In genomic region chr10:44803820-44804219, GRCh38 we compare ENCODE assay signal across 2 cellular contexts.
A peak's percentile ranks its signal among the peaks of the same experiment; 100 is the strongest.
TF ChIP-seq lines count a peak whose summit lies in the region.

No MANE protein-coding gene starts in this region.

TF ChIP-seq in GM23338, 12 proteins besides CTCF, POLR2A, EP300 and RAD21 (continued from another document):
- TF ChIP-seq ZNF462 (CRISPR knock-in tag; IDR thresholded peaks at IDR 0.05) = no peak
- TF ChIP-seq POLR2AphosphoS5 (IDR thresholded peaks at IDR 0.05; ENCODE audit: low read depth) = no peak

TF ChIP-seq in K562, 482 proteins besides CTCF, POLR2A, EP300 and RAD21 (continued from another document):
- no peak for TF ChIP-seq ARID3B (CRISPR knock-in tag; IDR thresholded peaks at IDR 0.05; ENCODE audit: borderline replicate concordance)
- TF ChIP-seq ZBTB8A (IDR thresholded peaks at IDR 0.05; ENCODE audit: partially characterized antibody) = no peak
- no peak for TF ChIP-seq MEF2D (tag; conservative IDR thresholded peaks at IDR 0.05; ENCODE audit: low read depth)
- TF ChIP-seq ZNF785 (CRISPR knock-in tag; IDR thresholded peaks at IDR 0.05) = no peak
- peak; percentile 95 for TF ChIP-seq ZNF316 (IDR thresholded peaks at IDR 0.05)
- TF ChIP-seq FUS (optimal IDR thresholded peaks at IDR 0.05; ENCODE audit: low read depth, low read length) = no peak
